In the genomic region with DNA sequence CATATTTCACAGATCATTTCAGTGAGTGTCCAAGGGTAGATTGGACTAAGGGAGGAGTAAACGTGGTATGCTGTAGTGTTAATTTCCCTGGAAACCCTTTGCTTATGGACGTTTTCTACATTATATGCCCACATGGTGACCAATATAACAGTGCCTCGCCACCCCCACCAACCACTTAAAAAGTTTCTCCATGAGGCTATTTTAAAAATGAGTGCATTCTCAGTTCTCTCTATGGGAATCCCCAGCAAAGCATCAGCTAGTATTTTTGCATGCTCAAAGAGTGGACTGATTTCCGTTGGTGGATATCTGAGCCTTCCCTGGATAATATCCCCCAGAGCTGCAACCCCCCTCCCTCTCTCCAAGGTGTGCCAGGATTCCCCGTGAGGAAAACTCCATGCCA, we compare ENCODE assay signal across 17 cellular contexts.
"Had no signal": no experiment of that assay in that cellular context is flagged by ENCODE, and none has a peak within 500 bp of the region (broad histone marks: within the 10 kb centered on the region; RNA-seq: fewer than 3 reads in every experiment).

No MANE protein-coding gene starts in this region.

- DNase-seq: activated CD4-positive, alpha-beta T cell treated with anti-CD3 and anti-CD28 coated beads for 1 hour; activated CD4-positive, alpha-beta T cell treated with anti-CD3 and anti-CD28 coated beads, Interleukin-2, amount 50 U/mL, for 48 hours; activated CD8-positive, alpha-beta memory T cell treated with anti-CD3 and anti-CD28 coated beads, Interleukin-2, amount 10 ng/mL, durations not matched to agents 7 days and 5 days; activated effector memory CD4-positive, alpha-beta T cell treated with Interleukin-2 at 50 U/mL for 16 hours; activated T-cell treated with anti-CD3 and anti-CD28 coated beads, Interleukin-2, amount 50 U/mL, for 24 hours; body of pancreas; central memory CD4-positive, alpha-beta T cell; effector memory CD8-positive, alpha-beta T cell; erythroblast; hippocampal formation; kidney glomerular epithelial cell; midbrain; retina; stimulated activated CD4-positive, alpha-beta T cell treated with anti-CD3 and anti-CD28 coated beads, Interleukin-15, amount 100 ng/mL, for 24 hours; tibial artery had no signal

- ATAC-seq: activated CD8-positive, alpha-beta memory T cell treated with anti-CD3 and anti-CD28 coated beads, Interleukin-2, amount 10 ng/mL, durations not matched to agents 7 days and 5 days; body of pancreas; effector memory CD8-positive, alpha-beta T cell had no signal

- H3K36me3 ChIP-seq: tibial artery, vagina had no signal

- H3K27ac ChIP-seq: body of pancreas, tibial artery, vagina had no signal

- H3K4me3 ChIP-seq: body of pancreas, tibial artery, vagina had no signal

- H3K27ac Mint-ChIP-seq: activated CD8-positive, alpha-beta memory T cell treated with anti-CD3 and anti-CD28 coated beads, Interleukin-2, amount 10 ng/mL, durations not matched to agents 7 days and 5 days; activated naive CD4-positive, alpha-beta T cell treated with anti-CD3 and anti-CD28 coated beads, Interleukin-2, amount 50 U/mL, for 24 hours; activated T-cell treated with anti-CD3 and anti-CD28 coated beads, Interleukin-2, amount 50 U/mL, for 24 hours; effector memory CD8-positive, alpha-beta T cell had no signal

- H3K27me3 ChIP-seq: body of pancreas, vagina had no signal

- H3K9me3 Mint-ChIP-seq: activated naive CD4-positive, alpha-beta T cell treated with anti-CD3 and anti-CD28 coated beads, Interleukin-2, amount 50 U/mL, for 24 hours; activated T-cell treated with anti-CD3 and anti-CD28 coated beads, Interleukin-2, amount 50 U/mL, for 24 hours; effector memory CD8-positive, alpha-beta T cell had no signal

- H3K4me1 Mint-ChIP-seq: activated CD8-positive, alpha-beta memory T cell treated with anti-CD3 and anti-CD28 coated beads, Interleukin-2, amount 10 ng/mL, durations not matched to agents 7 days and 5 days had no signal

- H3K4me3 Mint-ChIP-seq: activated CD8-positive, alpha-beta memory T cell treated with anti-CD3 and anti-CD28 coated beads, Interleukin-2, amount 10 ng/mL, durations not matched to agents 7 days and 5 days; activated naive CD4-positive, alpha-beta T cell treated with anti-CD3 and anti-CD28 coated beads, Interleukin-2, amount 50 U/mL, for 24 hours; activated T-cell treated with anti-CD3 and anti-CD28 coated beads, Interleukin-2, amount 50 U/mL, for 24 hours; effector memory CD8-positive, alpha-beta T cell had no signal

- H3K27me3 Mint-ChIP-seq: activated naive CD4-positive, alpha-beta T cell treated with anti-CD3 and anti-CD28 coated beads, Interleukin-2, amount 50 U/mL, for 24 hours; activated T-cell treated with anti-CD3 and anti-CD28 coated beads, Interleukin-2, amount 50 U/mL, for 24 hours; effector memory CD8-positive, alpha-beta T cell had no signal

- H3K4me1 ChIP-seq: body of pancreas, tibial artery, vagina had no signal

- H3K9me3 ChIP-seq: body of pancreas, vagina had no signal
